ENCODE assay signal across 1 cellular context in the genomic region with DNA sequence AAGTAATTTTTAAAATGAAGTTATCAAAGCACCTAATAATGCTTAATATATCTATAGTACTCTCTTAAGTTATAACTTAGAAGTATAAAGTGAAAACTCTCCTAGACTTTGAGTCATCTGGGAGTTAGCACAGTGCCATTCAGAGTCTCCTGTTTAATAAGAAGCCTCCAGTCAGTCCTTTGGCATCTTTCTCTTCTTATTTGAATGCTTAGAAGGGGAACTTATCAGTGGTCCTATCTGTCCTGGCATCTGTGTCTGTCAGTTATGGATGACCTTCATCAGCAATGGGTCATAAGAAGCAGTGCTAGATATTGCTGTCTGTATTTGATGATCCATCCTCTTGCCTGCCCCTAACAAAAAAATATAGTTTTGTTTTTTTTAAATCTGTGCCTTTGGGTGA.
TF ChIP-seq lines count a peak whose summit lies in the region.

No MANE protein-coding gene starts in this region.

TF ChIP-seq in H1, 55 proteins besides CTCF, POLR2A, EP300 and RAD21:
- no peak for TF ChIP-seq EZH2 (IDR thresholded peaks at IDR 0.05; ENCODE audit: low read depth, low read length, severe bottlenecking)
- no peak for TF ChIP-seq YY1 (IDR thresholded peaks at IDR 0.05; ENCODE audit: low read depth, low read length)
- TF ChIP-seq, protein P1, sequence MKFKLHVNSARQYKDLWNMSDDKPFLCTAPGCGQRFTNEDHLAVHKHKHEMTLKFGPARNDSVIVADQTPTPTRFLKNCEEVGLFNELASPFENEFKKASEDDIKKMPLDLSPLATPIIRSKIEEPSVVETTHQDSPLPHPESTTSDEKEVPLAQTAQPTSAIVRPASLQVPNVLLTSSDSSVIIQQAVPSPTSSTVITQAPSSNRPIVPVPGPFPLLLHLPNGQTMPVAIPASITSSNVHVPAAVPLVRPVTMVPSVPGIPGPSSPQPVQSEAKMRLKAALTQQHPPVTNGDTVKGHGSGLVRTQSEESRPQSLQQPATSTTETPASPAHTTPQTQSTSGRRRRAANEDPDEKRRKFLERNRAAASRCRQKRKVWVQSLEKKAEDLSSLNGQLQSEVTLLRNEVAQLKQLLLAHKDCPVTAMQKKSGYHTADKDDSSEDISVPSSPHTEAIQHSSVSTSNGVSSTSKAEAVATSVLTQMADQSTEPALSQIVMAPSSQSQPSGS (IDR thresholded peaks at IDR 0.05; ENCODE audit: low read length), result no peak
- TF ChIP-seq, protein P2, sequence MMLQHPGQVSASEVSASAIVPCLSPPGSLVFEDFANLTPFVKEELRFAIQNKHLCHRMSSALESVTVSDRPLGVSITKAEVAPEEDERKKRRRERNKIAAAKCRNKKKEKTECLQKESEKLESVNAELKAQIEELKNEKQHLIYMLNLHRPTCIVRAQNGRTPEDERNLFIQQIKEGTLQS (IDR thresholded peaks at IDR 0.05; ENCODE audit: insufficient read depth, low read depth, low read length), result no peak
